15 cellular contexts compared by ENCODE assay signal in the genomic region with DNA sequence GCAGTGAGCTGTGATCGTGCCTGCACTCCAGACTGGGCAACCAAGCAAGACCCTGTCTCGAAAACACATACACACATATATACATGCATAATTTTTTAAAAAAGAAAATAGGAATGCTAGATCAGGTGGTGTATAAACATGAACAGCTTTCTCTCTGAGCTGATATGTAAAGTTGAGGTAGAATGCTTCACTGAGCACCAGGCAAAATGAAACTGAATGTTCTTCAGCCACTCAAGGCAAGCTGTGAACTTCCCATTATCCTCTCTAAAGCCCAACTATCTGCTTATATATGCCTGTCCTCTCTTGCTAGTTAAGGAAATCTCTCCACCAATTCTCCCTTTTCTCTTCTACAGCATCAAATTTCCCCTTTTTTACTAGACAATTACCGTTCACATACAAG.
A peak's percentile ranks its signal among the peaks of the same experiment; 100 is the strongest.
DNase-seq lines count a peak whose midpoint lies in the region; ATAC-seq and TF ChIP-seq lines count a peak whose summit lies in the region.
"Had no signal": no experiment of that assay in that cellular context is flagged by ENCODE, and none has a peak within 500 bp of the region (broad histone marks: within the 10 kb centered on the region; RNA-seq: fewer than 3 reads in every experiment).

No MANE protein-coding gene starts in this region.

- peak; percentile 11 for DNase-seq in OCI-LY7 (ENCODE audit: low spot score)
- no peak for DNase-seq in D341Med (ENCODE audit: low spot score)
- no peak for DNase-seq in H9
- no peak for DNase-seq in epidermal melanocyte (ENCODE audit: insufficient read length, low spot score)
- DNase-seq in natural killer cell treated with Interleukin-12 subunit alpha and Interleukin-12 subunit beta and Interleukin-15 and Interleukin-18, amount 100 ng/mL, for 72 hours (ENCODE audit: low spot score), result no peak
- DNase-seq: activated T-cell treated with anti-CD3 and anti-CD28 coated beads for 4 hours; CD4-positive, alpha-beta T cell; heart right ventricle; NCI-H2029; posterior cingulate gyrus; stimulated activated CD4-positive, alpha-beta T cell treated with anti-CD3 and anti-CD28 coated beads, Interleukin-2, amount 100 ng/mL, for 24 hours had no signal

- no peaks in the 10 kb centered on the region for H3K23me2 ChIP-seq in H9 (ENCODE audit: insufficient read length, low read depth, low read length, poor library complexity, severe bottlenecking)

- H3K4me1 ChIP-seq in OCI-LY7 (ENCODE audit: insufficient read depth, low read length, poor library complexity, severe bottlenecking) (peaks cover 11% of the 10 kb centered on the region), H9 (ENCODE audit: insufficient read depth, low read length) (peaks cover under 1% of the 10 kb centered on the region; the same call in 1 of the 2 replicates)
- H3K4me1 ChIP-seq: heart right ventricle had no signal

- no peak overlapping the region for H3T11ph ChIP-seq in H9 (ENCODE audit: low read length)

- H3K9me3 ChIP-seq in OCI-LY7 (ENCODE audit: low read length), result no peaks in the 10 kb centered on the region
- no peaks in the 10 kb centered on the region for H3K9me3 ChIP-seq in H9 (ENCODE audit: control insufficient read depth, low read depth, low read length)
- H3K9me3 ChIP-seq: heart right ventricle had no signal

- POLR2A ChIA-PET in OCI-LY7 (lab: Charles Lee), result interaction anchor here (0.7 kb wide), 1 partner anchor 1063 kb away, joined by 3 read pairs; no protein-coding TSS in a partner anchor

- H4K20me1 ChIP-seq in OCI-LY7 (ENCODE audit: insufficient read depth, low read length) (no peaks in the 10 kb centered on the region), H9 (ENCODE audit: control insufficient read depth, insufficient read depth, insufficient read length) (no peaks in the 10 kb centered on the region)

- TF ChIP-seq CTCF in OCI-LY7 (conservative IDR thresholded peaks at IDR 0.05; ENCODE audit: low read length) (no peak), H9 (conservative IDR thresholded peaks at IDR 0.05) (no peak)

- H3K79me1 ChIP-seq in H9 (ENCODE audit: insufficient read depth, low read depth, low read length, poor library complexity, severe bottlenecking), result no peaks in the 10 kb centered on the region

- H3K27ac Mint-ChIP-seq in H9, result no peak overlapping the region
- H3K27ac Mint-ChIP-seq in natural killer cell treated with Interleukin-12 subunit alpha and Interleukin-12 subunit beta and Interleukin-15 and Interleukin-18, amount 100 ng/mL, for 72 hours, result no peak overlapping the region
- H3K27ac Mint-ChIP-seq: CD4-positive, alpha-beta T cell had no signal

- H3K27me3 Mint-ChIP-seq in H9 (ENCODE audit: low read depth), result peaks cover 4% of the 10 kb centered on the region
- peaks cover 23 to 26% of the 10 kb centered on the region in 2 donors for H3K27me3 Mint-ChIP-seq in natural killer cell treated with Interleukin-12 subunit alpha and Interleukin-12 subunit beta and Interleukin-15 and Interleukin-18, amount 100 ng/mL, for 72 hours

- no peak overlapping the region for H2BK15ac ChIP-seq in H9 (ENCODE audit: low read depth, low read length)

- H3K23ac ChIP-seq in H9 (ENCODE audit: insufficient read length, low read depth, low read length), result no peak overlapping the region

- no peaks in the 10 kb centered on the region for H3K36me3 ChIP-seq in OCI-LY7 (ENCODE audit: insufficient read depth, low read length)
- H3K36me3 ChIP-seq: heart right ventricle had no signal

- no peaks in the 10 kb centered on the region for H3K9me2 ChIP-seq in OCI-LY7 (ENCODE audit: insufficient read depth, low read length)

- H2BK5ac ChIP-seq in H9 (ENCODE audit: insufficient read length, low read length), result no peak overlapping the region

- H3K9me3 Mint-ChIP-seq in H9, result no peaks in the 10 kb centered on the region
- no peaks in the 10 kb centered on the region for H3K9me3 Mint-ChIP-seq in natural killer cell treated with Interleukin-12 subunit alpha and Interleukin-12 subunit beta and Interleukin-15 and Interleukin-18, amount 100 ng/mL, for 72 hours
- H3K9me3 Mint-ChIP-seq: CD4-positive, alpha-beta T cell had no signal

- H2AFZ ChIP-seq in OCI-LY7 (ENCODE audit: low read length) (0 out of 2 replicates have a peak overlapping the region, but pooled peaks have one; percentile 26), H9 (ENCODE audit: low read length) (no peak overlapping the region)

- ATAC-seq in GM18870 (IDR thresholded peaks at IDR 0.05; ENCODE audit: unreplicated experiment), result peak; percentile 95
- peak; percentile 94 for ATAC-seq in GM21619 (IDR thresholded peaks at IDR 0.05; ENCODE audit: unreplicated experiment)
- peak; percentile 95 for ATAC-seq in HG03103 (IDR thresholded peaks at IDR 0.05; ENCODE audit: low read depth, unreplicated experiment)
- no peak for ATAC-seq in natural killer cell treated with Interleukin-12 subunit alpha and Interleukin-12 subunit beta and Interleukin-15 and Interleukin-18, amount 100 ng/mL, for 72 hours
- ATAC-seq: heart right ventricle, Panc1 had no signal

- no peak overlapping the region for H4K8ac ChIP-seq in H9 (replicated peaks; ENCODE audit: insufficient read length, low read depth, low read length)

- intact Hi-C loops in OCI-LY7 (cut with micrococcal nuclease; ENCODE audit: unreplicated experiment), result loop anchor here (5.0 kb wide), 1 partner anchor 48 kb away; no protein-coding TSS in a partner anchor

- no peak overlapping the region for H3K14ac ChIP-seq in H9 (ENCODE audit: insufficient read depth, low read length)

- H2BK12ac ChIP-seq in H9 (ENCODE audit: insufficient read length, low read depth, low read length), result no peak overlapping the region

- no peak overlapping the region for H3K4ac ChIP-seq in H9 (ENCODE audit: low read depth, low read length)

- peak overlapping the region; percentile 44; the same call in 1 of the 2 replicates for H3K4me2 ChIP-seq in OCI-LY7 (ENCODE audit: low read length)
- H3K4me2 ChIP-seq in H9 (ENCODE audit: insufficient read depth, insufficient read length, low read length), result no peak overlapping the region

- H3K18ac ChIP-seq in H9 (ENCODE audit: insufficient read length, low read depth, low read length), result no peak overlapping the region

- H2BK120ac ChIP-seq in H9 (ENCODE audit: low read depth, low read length, poor library complexity, severe bottlenecking), result no peak overlapping the region

- no peak overlapping the region for H4K91ac ChIP-seq in H9 (ENCODE audit: insufficient read length, low read depth, low read length)

- no peak overlapping the region for H4K5ac ChIP-seq in H9 (ENCODE audit: insufficient read length, low read depth, low read length)

- H3K36me3 Mint-ChIP-seq in H9 (ENCODE audit: insufficient read depth in 1 of 3, low read depth in 3 of 3), result no peaks in the 10 kb centered on the region; a peak in 1 of 7 replicates
- H3K36me3 Mint-ChIP-seq in natural killer cell treated with Interleukin-12 subunit alpha and Interleukin-12 subunit beta and Interleukin-15 and Interleukin-18, amount 100 ng/mL, for 72 hours, result no peaks in the 10 kb centered on the region

- no peak overlapping the region for H2AK5ac ChIP-seq in H9 (ENCODE audit: insufficient read length, low read length)

- no peak overlapping the region for H3K9ac ChIP-seq in H9 (ENCODE audit: extremely low read depth, insufficient read length, low read length)

- H3K27ac ChIP-seq in OCI-LY7 (ENCODE audit: low read depth, low read length, poor library complexity, severe bottlenecking), result no peak overlapping the region
- H3K27ac ChIP-seq in H9 (ENCODE audit: insufficient read length, low read depth, low read length), result no peak overlapping the region
- H3K27ac ChIP-seq: heart right ventricle had no signal

- CTCF ChIA-PET in OCI-LY7 (lab: Charles Lee; ENCODE audit: unreplicated experiment), result no interaction called here

- peaks cover 12 to 17% of the 10 kb centered on the region in 2 experiments for H3K4me1 Mint-ChIP-seq in H9
- H3K4me1 Mint-ChIP-seq in natural killer cell treated with Interleukin-12 subunit alpha and Interleukin-12 subunit beta and Interleukin-15 and Interleukin-18, amount 100 ng/mL, for 72 hours (ENCODE audit: low read depth in 2 of 2), result peaks cover 0 to 3% of the 10 kb centered on the region in 2 donors

- BruUV-seq in OCI-LY7 (replicated peaks; lab: Mats Ljungman, UMichigan), result no TSS peak

- no peaks in the 10 kb centered on the region for H3K27me3 ChIP-seq in H9 (ENCODE audit: insufficient read depth, low read length)

- no peak overlapping the region for H3K4me3 ChIP-seq in OCI-LY7 (ENCODE audit: low read depth, low read length, poor library complexity, severe bottlenecking)
- H3K4me3 ChIP-seq: heart right ventricle had no signal

- no CpG with 5 or more reads among the region's 3 CpGs for WGBS in H9 (ENCODE audit: extremely low coverage, insufficient read length, low lambda C conversion rate)

- H3K4me3 Mint-ChIP-seq in H9, result no peak overlapping the region
- no peak overlapping the region for H3K4me3 Mint-ChIP-seq in natural killer cell treated with Interleukin-12 subunit alpha and Interleukin-12 subunit beta and Interleukin-15 and Interleukin-18, amount 100 ng/mL, for 72 hours
- H3K4me3 Mint-ChIP-seq: CD4-positive, alpha-beta T cell had no signal

- H3K79me2 ChIP-seq in OCI-LY7 (ENCODE audit: insufficient read depth, low read depth, low read length) (no peaks in the 10 kb centered on the region), H9 (ENCODE audit: insufficient read depth, low read length) (no peaks in the 10 kb centered on the region)

- no peak overlapping the region for H3K56ac ChIP-seq in H9 (ENCODE audit: insufficient read length, low read depth, low read length)

- no peak overlapping the region for H2BK20ac ChIP-seq in H9 (ENCODE audit: low read depth, low read length, poor library complexity, severe bottlenecking)

Comparison
In these comparisons a context has a peak if more than half of its experiments do, and no peak if none do; other contexts are left out.
1. ATAC-seq: peak in GM18870 (single experiment), GM21619 (single experiment) and HG03103 (single experiment); none in natural killer cell treated with Interleukin-12 subunit alpha and Interleukin-12 subunit beta and Interleukin-15 and Interleukin-18, amount 100 ng/mL, for 72 hours (0 of 2).